24 cellular contexts compared by ENCODE assay signal in the genomic region with DNA sequence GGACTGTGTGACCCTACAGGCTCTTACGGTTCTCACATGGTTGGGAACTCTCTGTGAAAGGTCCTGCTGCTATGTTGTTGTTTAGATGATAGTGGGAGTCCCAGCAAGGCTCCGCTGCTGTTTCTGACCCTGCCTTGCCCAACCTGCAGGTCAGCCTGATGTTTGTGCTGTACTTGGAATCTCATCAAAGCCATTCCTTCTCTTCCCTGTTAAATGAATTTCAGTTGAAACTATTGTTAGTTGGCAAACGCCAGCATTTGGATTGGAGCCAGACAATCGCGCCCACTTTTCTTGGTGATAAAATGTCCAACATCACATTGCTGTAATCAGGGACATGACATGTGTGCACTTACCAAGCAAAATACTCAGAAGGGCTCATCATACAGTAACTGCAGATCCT.
"Had no signal": no experiment of that assay in that cellular context is flagged by ENCODE, and none has a peak within 500 bp of the region (broad histone marks: within the 10 kb centered on the region; RNA-seq: fewer than 3 reads in every experiment).

No MANE protein-coding gene starts in this region.

- ATAC-seq: activated CD4-positive, alpha-beta T cell treated with anti-CD3 and anti-CD28 coated beads for 36 hours; activated T-helper 17 cell treated with anti-CD3 and anti-CD28 coated beads, Interleukin-2, amount 50 U/mL, for 72 hours; foreskin keratinocyte; left colon; lower lobe of right lung; stimulated activated naive CD8-positive, alpha-beta T cell treated with anti-CD3 and anti-CD28 coated beads, Interleukin-15, Interleukin-2, amounts not matched to agents 100 U/mL and 50 U/mL, for 24 hours; WTC11 had no signal

- DNase-seq: activated CD4-positive, alpha-beta memory T cell treated with anti-CD3 and anti-CD28 coated beads for 36 hours; activated CD4-positive, alpha-beta T cell treated with anti-CD3 and anti-CD28 coated beads for 36 hours; activated naive CD4-positive, alpha-beta T cell treated with Interleukin-2 at 50 U/mL for 16 hours; activated naive CD8-positive, alpha-beta T cell treated with anti-CD3 and anti-CD28 coated beads, Interleukin-2, amount 10 ng/mL, durations not matched to agents 7 days and 5 days; central memory CD4-positive, alpha-beta T cell; colonic mucosa; effector CD4-positive, alpha-beta T cell; esophagus squamous epithelium; foreskin keratinocyte; hippocampal formation; islet precursor cell; left colon; lower lobe of right lung; midbrain; nephron progenitor cell; nucleus accumbens; posterior cingulate gyrus; stimulated activated CD4-positive, alpha-beta T cell treated with anti-CD3 and anti-CD28 coated beads, Interleukin-12 subunit alpha, Interleukin-12 subunit beta, amount 100 ng/mL, for 4 hours; stimulated activated CD4-positive, alpha-beta T cell treated with anti-CD3 and anti-CD28 coated beads, Interleukin-2, amount 100 ng/mL, for 24 hours; stimulated activated naive CD8-positive, alpha-beta T cell treated with anti-CD3 and anti-CD28 coated beads, Interleukin-15, Interleukin-2, amounts not matched to agents 100 U/mL and 50 U/mL, for 24 hours; substantia nigra; tibial artery had no signal

- H3K4me3 ChIP-seq: colonic mucosa, esophagus squamous epithelium, lower lobe of right lung, tibial artery had no signal
